In genomic region chr6:130675072-130675471, GRCh38 we compare ENCODE assay signal across 14 cellular contexts.
DNase-seq lines count a peak whose midpoint lies in the region; ATAC-seq and TF ChIP-seq lines count a peak whose summit lies in the region.
"Had no signal": no experiment of that assay in that cellular context is flagged by ENCODE, and none has a peak within 500 bp of the region (broad histone marks: within the 10 kb centered on the region; RNA-seq: fewer than 3 reads in every experiment).

No MANE protein-coding gene starts in this region.

- in situ Hi-C loops in astrocyte of the spinal cord (cut with HindIII; ENCODE audit: low sequenced_read_pairs): no loop called here

- no peak for TF ChIP-seq CTCF in AG10803 (conservative IDR thresholded peaks at IDR 0.05; ENCODE audit: low read length)
- TF ChIP-seq CTCF in astrocyte of the spinal cord (IDR thresholded peaks at IDR 0.05; ENCODE audit: low read depth, low read length): no peak
- TF ChIP-seq CTCF in fibroblast of villous mesenchyme (IDR thresholded peaks at IDR 0.05; ENCODE audit: insufficient read depth, low read depth, low read length): no peak

- ATAC-seq in HG03520 (IDR thresholded peaks at IDR 0.05; ENCODE audit: unreplicated experiment): no peak

- DNase-seq in AG10803 (ENCODE audit: low read depth) (peak; percentile 30), HT1080 (ENCODE audit: low read depth) (peak; percentile 80), astrocyte of the spinal cord (ENCODE audit: low read depth, low spot score) (peak; percentile 78), fibroblast of villous mesenchyme (ENCODE audit: low read depth) (peak; percentile 70), NCI-H446 (lab: John Stamatoyannopoulos, UW) (no peak), SKM-1 (lab: John Stamatoyannopoulos, UW; ENCODE audit: unreplicated experiment) (no peak), GM19238 (ENCODE audit: insufficient read length, low spot score) (no peak)
- DNase-seq: activated naive CD8-positive, alpha-beta T cell treated with anti-CD3 and anti-CD28 coated beads, Interleukin-2, amount 10 ng/mL, durations not matched to agents 7 days and 5 days; AML-193; Karpas-422; NCI-H2029; stimulated activated CD4-positive, alpha-beta T cell treated with anti-CD3 and anti-CD28 coated beads, Interleukin-4, amount 100 ng/mL, for 4 hours; stimulated activated naive CD4-positive, alpha-beta T cell treated with Interleukin-2 at 50 U/mL for 16 hours had no signal

- H3K4me3 ChIP-seq in AG10803 (ENCODE audit: low read length): no peak overlapping the region
- no peak overlapping the region for H3K4me3 ChIP-seq in astrocyte of the spinal cord (ENCODE audit: low read depth, low read length)
- no peak overlapping the region for H3K4me3 ChIP-seq in fibroblast of villous mesenchyme (ENCODE audit: low read depth, low read length)

Comparison
In these comparisons a context has a peak if more than half of its experiments do, and no peak if none do; other contexts are left out.
1. DNase-seq: peak in AG10803 (single experiment), HT1080 (single experiment), astrocyte of the spinal cord (single experiment) and fibroblast of villous mesenchyme (single experiment); none in NCI-H446 (0 of 2), SKM-1 (single experiment) and GM19238 (single experiment).